In the genomic region with DNA sequence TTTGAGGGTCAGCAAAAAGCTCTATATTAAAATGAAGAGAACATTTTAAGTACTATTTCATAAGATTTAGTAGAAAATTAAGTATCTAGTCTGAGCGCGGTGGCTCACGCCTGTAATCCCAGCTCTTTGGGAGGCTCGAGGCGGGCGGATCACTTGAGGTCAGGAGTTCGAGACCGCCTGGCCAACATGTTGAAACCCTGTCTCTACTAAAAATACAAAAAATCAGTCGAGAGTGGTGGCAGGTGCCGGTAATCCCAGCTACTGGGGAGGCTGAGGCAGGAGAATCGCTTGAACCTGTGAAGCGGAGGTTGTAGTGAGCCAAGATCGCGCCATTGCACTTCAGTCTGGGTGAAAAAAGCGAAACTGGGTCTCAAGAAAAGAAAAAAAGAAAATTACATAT, we compare ENCODE assay signal across 8 cellular contexts. TPM values are rescaled to one million over a fixed set of nuclear protein-coding genes. Genes with fewer than 3 reads are reported as not detected.
DNase-seq lines count a peak whose midpoint lies in the region; ATAC-seq and TF ChIP-seq lines count a peak whose summit lies in the region.

No MANE protein-coding gene starts in this region.

- H3K79me1 ChIP-seq in mesenchymal stem cell (replicated peaks; ENCODE audit: low read length, poor library complexity, severe bottlenecking), result peaks cover 1% of the 10 kb centered on the region

- H3K27ac Mint-ChIP-seq in HFFc6, result no peak overlapping the region
- peak overlapping the region; percentile 95 for H3K27ac Mint-ChIP-seq in activated naive CD8-positive, alpha-beta T cell treated with anti-CD3 and anti-CD28 coated beads, Interleukin-2, amount 10 ng/mL, durations not matched to agents 7 days and 5 days

- DNase-seq in AG10803 (ENCODE audit: low read depth) (no peak), HFFc6 (no peak), mesenchymal stem cell (no peak), KBM-7 (no peak)
- no peak for DNase-seq in activated naive CD8-positive, alpha-beta T cell treated with anti-CD3 and anti-CD28 coated beads, Interleukin-2, amount 10 ng/mL, durations not matched to agents 7 days and 5 days
- DNase-seq in NK-92 treated with Interleukin-12 subunit alpha and Interleukin-12 subunit beta, amount 100 ng/mL, for 24 hours (lab: John Stamatoyannopoulos, UW), result no peak
- no peak for DNase-seq in stimulated activated CD4-positive, alpha-beta T cell treated with anti-CD3 and anti-CD28 coated beads, Interleukin-15, amount 100 ng/mL, for 24 hours

- H2BK15ac ChIP-seq in mesenchymal stem cell (ENCODE audit: low read depth, poor library complexity, severe bottlenecking), result no peak overlapping the region

- TF ChIP-seq CTCF in AG10803 (conservative IDR thresholded peaks at IDR 0.05; ENCODE audit: low read length) (no peak), HFFc6 (IDR thresholded peaks at IDR 0.05) (no peak)

- in situ Hi-C loops in KBM-7 (cut with MboI; ENCODE audit: low pct_unique_long_range_greater_than_20kb, low sequenced_read_pairs), result no loop called here

- H4K8ac ChIP-seq in mesenchymal stem cell (ENCODE audit: low read length), result no peak overlapping the region

- peaks cover 11% of the 10 kb centered on the region for H3K4me1 ChIP-seq in mesenchymal stem cell (ENCODE audit: control insufficient read depth, insufficient read depth, low read depth, low read length)

- peaks cover 32% of the 10 kb centered on the region for H3K4me1 Mint-ChIP-seq in HFFc6 (ENCODE audit: low read depth)
- peaks cover 22% of the 10 kb centered on the region for H3K4me1 Mint-ChIP-seq in activated naive CD8-positive, alpha-beta T cell treated with anti-CD3 and anti-CD28 coated beads, Interleukin-2, amount 10 ng/mL, durations not matched to agents 7 days and 5 days

- H4K91ac ChIP-seq in mesenchymal stem cell (ENCODE audit: low read length), result no peak overlapping the region

- H3K23ac ChIP-seq in mesenchymal stem cell (ENCODE audit: low read length in 2 of 2), result no peak overlapping the region

- H2BK12ac ChIP-seq in mesenchymal stem cell (ENCODE audit: low read length in 2 of 2), result no peak overlapping the region

- POLR2A ChIA-PET in activated naive CD8-positive, alpha-beta T cell treated with anti-CD3 and anti-CD28 coated beads, Interleukin-2, amount 10 ng/mL, durations not matched to agents 7 days and 5 days (lab: Charles Lee), result interaction anchor here (0.7 kb wide), 1 partner anchor 108 kb away, joined by 3 read pairs; the partner anchor contains the start of gene THOC1

- H3K4me3 ChIP-seq in AG10803 (ENCODE audit: low read length), result peak overlapping the region; percentile 94
- peak overlapping the region in 1 of 2 experiments; percentile 96 for H3K4me3 ChIP-seq in mesenchymal stem cell (ENCODE audit: insufficient read depth in 1 of 2, low read depth in 1 of 2, low read length in 2 of 2)

- H3K9ac ChIP-seq in mesenchymal stem cell (ENCODE audit: low read length), result peak overlapping the region; percentile 97

- H3K18ac ChIP-seq in mesenchymal stem cell (ENCODE audit: low read depth in 1 of 2, low read length in 2 of 2), result no peak overlapping the region

- ATAC-seq in activated naive CD8-positive, alpha-beta T cell treated with anti-CD3 and anti-CD28 coated beads, Interleukin-2, amount 10 ng/mL, durations not matched to agents 7 days and 5 days (ENCODE audit: low read depth), result no peak
- ATAC-seq in GM19328 (IDR thresholded peaks at IDR 0.05; ENCODE audit: unreplicated experiment), result no peak

- no peak overlapping the region for H2AFZ ChIP-seq in mesenchymal stem cell (ENCODE audit: low read depth, low read length)

- peak overlapping the region; percentile 94 for H3K4me3 Mint-ChIP-seq in HFFc6
- H3K4me3 Mint-ChIP-seq in activated naive CD8-positive, alpha-beta T cell treated with anti-CD3 and anti-CD28 coated beads, Interleukin-2, amount 10 ng/mL, durations not matched to agents 7 days and 5 days, result peak overlapping the region; percentile 93

- H3K27ac ChIP-seq in mesenchymal stem cell (ENCODE audit: low read length, poor library complexity, severe bottlenecking), result no peak overlapping the region

- H2AK5ac ChIP-seq in mesenchymal stem cell (ENCODE audit: low read length, severe bottlenecking), result no peak overlapping the region

- H3K9me3 Mint-ChIP-seq in HFFc6, result no peaks in the 10 kb centered on the region
- H3K9me3 Mint-ChIP-seq in activated naive CD8-positive, alpha-beta T cell treated with anti-CD3 and anti-CD28 coated beads, Interleukin-2, amount 10 ng/mL, durations not matched to agents 7 days and 5 days, result no peaks in the 10 kb centered on the region

- no peak overlapping the region for H3K4ac ChIP-seq in mesenchymal stem cell (ENCODE audit: low read depth in 1 of 2, low read length in 2 of 2)

- WGBS in mesenchymal stem cell, result 98% methylated on average over 12 of the region's 15 CpGs

- H3K14ac ChIP-seq in mesenchymal stem cell (ENCODE audit: low read length in 2 of 2), result no peak overlapping the region

- no peak overlapping the region for H2BK5ac ChIP-seq in mesenchymal stem cell (ENCODE audit: low read depth, low read length, poor library complexity, severe bottlenecking)

- H3K9me3 ChIP-seq in mesenchymal stem cell (ENCODE audit: control insufficient read depth, low read length), result no peaks in the 10 kb centered on the region

- H3K36me3 ChIP-seq in mesenchymal stem cell (ENCODE audit: control insufficient read depth in 1 of 2, insufficient read depth in 2 of 2, low read depth in 1 of 2, low read length in 2 of 2), result peaks cover 2 to 19% of the 10 kb centered on the region in 2 experiments

- H3K27me3 ChIP-seq in mesenchymal stem cell (ENCODE audit: control insufficient read depth in 1 of 2, insufficient read depth in 1 of 2, low read length in 2 of 2), result no peaks in the 10 kb centered on the region

- peaks cover 2% of the 10 kb centered on the region for H3K27me3 Mint-ChIP-seq in HFFc6 (ENCODE audit: insufficient read depth)
- H3K27me3 Mint-ChIP-seq in activated naive CD8-positive, alpha-beta T cell treated with anti-CD3 and anti-CD28 coated beads, Interleukin-2, amount 10 ng/mL, durations not matched to agents 7 days and 5 days, result no peaks in the 10 kb centered on the region

- H3K4me2 ChIP-seq in mesenchymal stem cell (ENCODE audit: low read length, poor library complexity, severe bottlenecking), result peak overlapping the region; percentile 14

- H3K36me3 Mint-ChIP-seq in HFFc6 (ENCODE audit: low read depth), result peaks cover 25% of the 10 kb centered on the region
- H3K36me3 Mint-ChIP-seq in activated naive CD8-positive, alpha-beta T cell treated with anti-CD3 and anti-CD28 coated beads, Interleukin-2, amount 10 ng/mL, durations not matched to agents 7 days and 5 days, result peaks cover 9% of the 10 kb centered on the region

- no peak overlapping the region for H2BK120ac ChIP-seq in mesenchymal stem cell (ENCODE audit: low read depth, low read length)

RNA-seq across cellular contexts. Expression of gene USP14, which starts 1.6 kb away (rescaled TPM):
- 100 to 1,000 TPM in 3 of 6 experiments, 10 to 100 TPM in 3; 92.0 to 114 (median 101) TPM for total RNA-seq in HFFc6 (2021; fragmentation: NEBNext Ultra II Directional; extraction: Animal tissue kit (Norgen Biotek cat#: 25700))
- total RNA-seq in activated naive CD8-positive, alpha-beta T cell treated with anti-CD3 and anti-CD28 coated beads, Interleukin-2, amount 10 ng/mL, durations not matched to agents 7 days and 5 days, result 10 to 100 TPM; 53.0 to 57.0 TPM
- 45.9 TPM for polyA plus RNA-seq in mesenchymal stem cell (2013, experiment 1 of 2)
- polyA plus RNA-seq in mesenchymal stem cell (2013, experiment 2 of 2), result 50.1 TPM
